ENCODE assay signal across 23 cellular contexts in genomic region chr2:113992090-113992489, GRCh38.
"Had no signal": no experiment of that assay in that cellular context is flagged by ENCODE, and none has a peak within 500 bp of the region (broad histone marks: within the 10 kb centered on the region; RNA-seq: fewer than 3 reads in every experiment).

No MANE protein-coding gene starts in this region.

- DNase-seq: activated CD4-positive, alpha-beta T cell treated with anti-CD3 and anti-CD28 coated beads for 48 hours; activated CD4-positive, alpha-beta T cell treated with anti-CD3 and anti-CD28 coated beads, Interleukin-2, amount 50 U/mL, for 4 hours; activated CD4-positive, CD25-positive, alpha-beta regulatory T cell treated with anti-CD3 and anti-CD28 coated beads, Interleukin-2, amount 50 U/mL, for 72 hours; activated CD8-positive, alpha-beta memory T cell treated with anti-CD3 and anti-CD28 coated beads, Interleukin-2, amount 50 U/mL, for 48 hours; activated CD8-positive, alpha-beta T cell treated with anti-CD3 and anti-CD28 coated beads, Interleukin-2, amount 10 ng/mL, durations not matched to agents 7 days and 5 days; activated naive CD4-positive, alpha-beta T cell treated with anti-CD3 and anti-CD28 coated beads, Interleukin-2, amount 50 U/mL, for 16 hours; activated naive CD8-positive, alpha-beta T cell treated with anti-CD3 and anti-CD28 coated beads, Interleukin-2, amount 10 ng/mL, durations not matched to agents 7 days and 5 days; activated T-cell treated with anti-CD3 and anti-CD28 coated beads, Interleukin-2, amount 50 U/mL, for 1 hour; adrenal gland; aorta; MG63; MV-4-11; NCI-H1092 treated with DMSO at 0.1 percent for 48 hours; NCI-H1436; NCI-H1694 treated with DMSO at 0.1 percent for 48 hours; NCI-H2029 treated with DMSO at 0.1 percent for 48 hours; NCI-H510A treated with DMSO at 0.1 percent for 48 hours; NCI-H69; PC-3; SHP77 had no signal

- H3K9me3 ChIP-seq: adrenal gland, MG63, SJSA1 had no signal

- ATAC-seq: activated CD8-positive, alpha-beta T cell treated with anti-CD3 and anti-CD28 coated beads, Interleukin-2, amount 10 ng/mL, durations not matched to agents 7 days and 5 days; PC-3; WTC11 had no signal

- H3K4me3 ChIP-seq: adrenal gland, MG63, SJSA1 had no signal

- H3K27ac ChIP-seq: adrenal gland, KMS-11, SJSA1 had no signal

- H3K27me3 ChIP-seq: adrenal gland, MG63, SJSA1 had no signal

- H3K4me1 ChIP-seq: adrenal gland, SJSA1 had no signal

- H3K36me3 ChIP-seq: adrenal gland, MG63, SJSA1 had no signal

- H3K9ac ChIP-seq: KMS-11 had no signal

- H3K4me2 ChIP-seq: KMS-11 had no signal
